In the genomic region with DNA sequence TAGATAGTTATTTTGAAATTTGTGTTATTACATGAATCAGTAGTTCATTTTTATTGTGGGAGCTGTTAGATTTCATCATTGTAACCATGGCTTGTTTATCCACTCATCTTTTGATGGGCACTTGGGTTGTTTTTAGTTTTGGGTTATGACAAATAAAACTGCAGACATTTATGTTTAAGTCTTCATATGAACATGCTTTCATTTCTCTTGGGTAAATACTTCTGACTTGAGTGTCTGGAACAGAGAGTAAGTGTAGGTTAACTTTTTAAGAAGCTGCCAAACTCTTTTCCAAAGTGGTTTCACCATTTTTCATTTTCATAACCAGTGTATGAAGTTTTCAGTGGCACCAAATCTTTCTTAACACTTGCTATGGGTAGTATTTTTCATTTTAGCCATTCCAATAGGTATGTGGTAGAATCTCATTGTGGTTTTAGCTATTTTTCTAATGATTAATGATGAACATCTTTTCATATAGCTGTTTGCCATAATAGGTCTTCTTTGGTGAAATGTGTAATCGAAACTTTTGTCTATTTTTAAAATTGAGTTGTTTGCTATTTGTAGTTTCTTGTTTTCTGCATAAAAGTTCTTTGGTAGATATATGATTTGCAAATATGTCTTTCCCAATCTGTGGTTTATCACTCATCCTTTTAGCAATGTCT, we compare ENCODE assay signal across 17 cellular contexts. TPM values are rescaled to one million over a fixed set of nuclear protein-coding genes. Genes with fewer than 3 reads are reported as not detected.
A peak's percentile ranks its signal among the peaks of the same experiment; 100 is the strongest.
DNase-seq lines count a peak whose midpoint lies in the region; ATAC-seq and TF ChIP-seq lines count a peak whose summit lies in the region.
"Had no signal": no experiment of that assay in that cellular context is flagged by ENCODE, and none has a peak within 500 bp of the region (broad histone marks: within the 10 kb centered on the region; RNA-seq: fewer than 3 reads in every experiment).

No MANE protein-coding gene starts in this region.

- no peaks in the 10 kb centered on the region for H3F3A ChIP-seq in PC-9 (ENCODE audit: insufficient read depth, low read depth)

- DNase-seq in activated CD8-positive, alpha-beta memory T cell treated with anti-CD3 and anti-CD28 coated beads, Interleukin-2, amount 10 ng/mL, durations not matched to agents 7 days and 5 days, result no peak
- no peak for DNase-seq in activated CD8-positive, alpha-beta memory T cell treated with anti-CD3 and anti-CD28 coated beads for 24 hours
- DNase-seq in activated T-helper 2 cell treated with anti-CD3 and anti-CD28 coated beads, Interferon-gamma antibody, Interleukin-2, Interleukin-4, amounts not matched to agents 10 μg/mL and 5 μg/mL and 100 μg/mL, durations not matched to agents 14 hours and 24 hours and 36 hours (ENCODE audit: low spot score), result no peak
- no peak for DNase-seq in PC-9
- DNase-seq in Kasumi-1 (lab: John Stamatoyannopoulos, UW), result no peak
- DNase-seq: hippocampal formation; left colon; NCI-H2107; NK-92 treated with Interleukin-12 subunit alpha and Interleukin-12 subunit beta, amount 100 ng/mL, for 24 hours; psoas muscle had no signal

- no peaks in the 10 kb centered on the region for H3K36me3 ChIP-seq in PC-9 (ENCODE audit: low read depth)

- peak overlapping the region; percentile 21 for H3K27ac Mint-ChIP-seq in activated CD8-positive, alpha-beta memory T cell treated with anti-CD3 and anti-CD28 coated beads, Interleukin-2, amount 10 ng/mL, durations not matched to agents 7 days and 5 days
- H3K27ac Mint-ChIP-seq in activated T-helper 2 cell treated with anti-CD3 and anti-CD28 coated beads, Interferon-gamma antibody, Interleukin-2, Interleukin-4, amounts not matched to agents 10 μg/mL and 5 μg/mL and 100 μg/mL, durations not matched to agents 14 hours and 24 hours and 36 hours, result peak overlapping the region; percentile 30

- no peak overlapping the region for H3K27ac ChIP-seq in PC-9
- H3K27ac ChIP-seq: A549, coronary artery, psoas muscle, tibial nerve had no signal

- TF ChIP-seq CTCF in PC-9 (conservative IDR thresholded peaks at IDR 0.05), result no peak

- H3K9me3 Mint-ChIP-seq in activated CD8-positive, alpha-beta memory T cell treated with anti-CD3 and anti-CD28 coated beads, Interleukin-2, amount 10 ng/mL, durations not matched to agents 7 days and 5 days (ENCODE audit: low read depth), result peaks cover 12% of the 10 kb centered on the region
- H3K9me3 Mint-ChIP-seq in activated T-helper 2 cell treated with anti-CD3 and anti-CD28 coated beads, Interferon-gamma antibody, Interleukin-2, Interleukin-4, amounts not matched to agents 10 μg/mL and 5 μg/mL and 100 μg/mL, durations not matched to agents 14 hours and 24 hours and 36 hours, result peaks cover 35% of the 10 kb centered on the region

- no peaks in the 10 kb centered on the region for H3K79me2 ChIP-seq in PC-9 (ENCODE audit: low read depth)

- H4K20me1 ChIP-seq in PC-9 (ENCODE audit: insufficient read depth), result no peaks in the 10 kb centered on the region

- no peaks in the 10 kb centered on the region for H3K4me1 ChIP-seq in PC-9 (replicated peaks; ENCODE audit: insufficient read depth)
- H3K4me1 ChIP-seq: A549, psoas muscle, tibial nerve had no signal

- H3K4me3 ChIP-seq in PC-9, result no peak overlapping the region
- H3K4me3 ChIP-seq: A549, coronary artery, psoas muscle, tibial nerve had no signal

- no peak overlapping the region for H2AFZ ChIP-seq in PC-9

- H3K36me3 Mint-ChIP-seq in activated CD8-positive, alpha-beta memory T cell treated with anti-CD3 and anti-CD28 coated beads, Interleukin-2, amount 10 ng/mL, durations not matched to agents 7 days and 5 days, result peaks cover 43% of the 10 kb centered on the region
- peaks cover 48% of the 10 kb centered on the region for H3K36me3 Mint-ChIP-seq in activated T-helper 2 cell treated with anti-CD3 and anti-CD28 coated beads, Interferon-gamma antibody, Interleukin-2, Interleukin-4, amounts not matched to agents 10 μg/mL and 5 μg/mL and 100 μg/mL, durations not matched to agents 14 hours and 24 hours and 36 hours (ENCODE audit: low read depth)

- 0 out of 2 replicates have a peak, but pooled peaks cover 4% of the 10 kb centered on the region for H3K9me3 ChIP-seq in PC-9 (ENCODE audit: insufficient read depth, low read depth)
- H3K9me3 ChIP-seq: A549, psoas muscle had no signal

- intact Hi-C loops in activated T-helper 2 cell treated with anti-CD3 and anti-CD28 coated beads, Interferon-gamma antibody, Interleukin-2, Interleukin-4, amounts not matched to agents 10 μg/mL and 5 μg/mL and 100 μg/mL, durations not matched to agents 14 hours and 24 hours and 36 hours (cut with micrococcal nuclease), result loop anchor here (1.0 to 2.0 kb wide), 3 partner anchors 15 to 22 kb away; no protein-coding TSS in a partner anchor
- intact Hi-C loops in PC-9 (cut with micrococcal nuclease; ENCODE audit: unreplicated experiment), result no loop called here

- H3K9me2 ChIP-seq in PC-9 (ENCODE audit: insufficient read depth), result no peaks in the 10 kb centered on the region

- H3K4me2 ChIP-seq in PC-9, result no peak overlapping the region
- H3K4me2 ChIP-seq: A549 had no signal

- no peak for ATAC-seq in activated CD8-positive, alpha-beta memory T cell treated with anti-CD3 and anti-CD28 coated beads, Interleukin-2, amount 10 ng/mL, durations not matched to agents 7 days and 5 days
- ATAC-seq in GM21381 (IDR thresholded peaks at IDR 0.05; ENCODE audit: unreplicated experiment) (peak; percentile 58), HG02885 (IDR thresholded peaks at IDR 0.05; ENCODE audit: poor library complexity, unreplicated experiment) (peak; percentile 47), GM18520 (IDR thresholded peaks at IDR 0.05; ENCODE audit: unreplicated experiment) (no peak)
- ATAC-seq: A549, esophagus mucosa, left colon, psoas muscle had no signal

- H3K4me3 Mint-ChIP-seq in activated CD8-positive, alpha-beta memory T cell treated with anti-CD3 and anti-CD28 coated beads, Interleukin-2, amount 10 ng/mL, durations not matched to agents 7 days and 5 days, result no peak overlapping the region
- H3K4me3 Mint-ChIP-seq in activated T-helper 2 cell treated with anti-CD3 and anti-CD28 coated beads, Interferon-gamma antibody, Interleukin-2, Interleukin-4, amounts not matched to agents 10 μg/mL and 5 μg/mL and 100 μg/mL, durations not matched to agents 14 hours and 24 hours and 36 hours (ENCODE audit: low read depth), result no peak overlapping the region

- peaks cover 24% of the 10 kb centered on the region for H3K4me1 Mint-ChIP-seq in activated CD8-positive, alpha-beta memory T cell treated with anti-CD3 and anti-CD28 coated beads, Interleukin-2, amount 10 ng/mL, durations not matched to agents 7 days and 5 days
- H3K4me1 Mint-ChIP-seq in activated T-helper 2 cell treated with anti-CD3 and anti-CD28 coated beads, Interferon-gamma antibody, Interleukin-2, Interleukin-4, amounts not matched to agents 10 μg/mL and 5 μg/mL and 100 μg/mL, durations not matched to agents 14 hours and 24 hours and 36 hours (ENCODE audit: low read depth), result peaks cover 24% of the 10 kb centered on the region

- POLR2A ChIA-PET in PC-9 (lab: Charles Lee; ENCODE audit: unreplicated experiment), result no interaction called here

- no TSS peak for BruUV-seq in PC-9 (replicated peaks; lab: Mats Ljungman, UMichigan)

- H3K27me3 ChIP-seq in PC-9 (ENCODE audit: insufficient read depth, low read depth), result no peaks in the 10 kb centered on the region
- H3K27me3 ChIP-seq: tibial nerve had no signal

- CTCF ChIA-PET in activated CD8-positive, alpha-beta memory T cell treated with anti-CD3 and anti-CD28 coated beads, Interleukin-2, amount 10 ng/mL, durations not matched to agents 7 days and 5 days (lab: Charles Lee), result no interaction called here
- CTCF ChIA-PET in PC-9 (lab: Charles Lee), result no interaction called here

- H3K27me3 Mint-ChIP-seq in activated CD8-positive, alpha-beta memory T cell treated with anti-CD3 and anti-CD28 coated beads, Interleukin-2, amount 10 ng/mL, durations not matched to agents 7 days and 5 days, result no peaks in the 10 kb centered on the region
- no peaks in the 10 kb centered on the region for H3K27me3 Mint-ChIP-seq in activated T-helper 2 cell treated with anti-CD3 and anti-CD28 coated beads, Interferon-gamma antibody, Interleukin-2, Interleukin-4, amounts not matched to agents 10 μg/mL and 5 μg/mL and 100 μg/mL, durations not matched to agents 14 hours and 24 hours and 36 hours (ENCODE audit: low read depth)

RNA-seq across cellular contexts. Expression of gene SLAIN1, which starts 17.9 kb away (rescaled TPM):
- 10 to 100 TPM; 40.1 to 44.2 TPM for total RNA-seq in activated CD8-positive, alpha-beta memory T cell treated with anti-CD3 and anti-CD28 coated beads, Interleukin-2, amount 10 ng/mL, durations not matched to agents 7 days and 5 days
- 33.3 and 35.9 TPM in 2 replicates for total RNA-seq in activated T-helper 2 cell treated with anti-CD3 and anti-CD28 coated beads, Interferon-gamma antibody, Interleukin-2, Interleukin-4, amounts not matched to agents 10 μg/mL and 5 μg/mL and 100 μg/mL, durations not matched to agents 14 hours and 24 hours and 36 hours
- 2.3 and 2.4 TPM in 2 replicates for total RNA-seq in PC-9 (2021)

Comparison
In these comparisons a context has a peak if more than half of its experiments do, and no peak if none do; other contexts are left out.
1. ATAC-seq: peak in GM21381 (single experiment) and HG02885 (single experiment); none in activated CD8-positive, alpha-beta memory T cell treated with anti-CD3 and anti-CD28 coated beads, Interleukin-2, amount 10 ng/mL, durations not matched to agents 7 days and 5 days (single experiment) and GM18520 (single experiment).
2. RNA of gene SLAIN1, which starts 17.9 kb away (total RNA-seq): 40.1 to 44.2 TPM in activated CD8-positive, alpha-beta memory T cell treated with anti-CD3 and anti-CD28 coated beads, Interleukin-2, amount 10 ng/mL, durations not matched to agents 7 days and 5 days and 33.3 to 35.9 TPM in activated T-helper 2 cell treated with anti-CD3 and anti-CD28 coated beads, Interferon-gamma antibody, Interleukin-2, Interleukin-4, amounts not matched to agents 10 μg/mL and 5 μg/mL and 100 μg/mL, durations not matched to agents 14 hours and 24 hours and 36 hours; 2.3 to 2.4 TPM in PC-9; every median in the first group is over 10 times any median in the second.